In the genomic region with DNA sequence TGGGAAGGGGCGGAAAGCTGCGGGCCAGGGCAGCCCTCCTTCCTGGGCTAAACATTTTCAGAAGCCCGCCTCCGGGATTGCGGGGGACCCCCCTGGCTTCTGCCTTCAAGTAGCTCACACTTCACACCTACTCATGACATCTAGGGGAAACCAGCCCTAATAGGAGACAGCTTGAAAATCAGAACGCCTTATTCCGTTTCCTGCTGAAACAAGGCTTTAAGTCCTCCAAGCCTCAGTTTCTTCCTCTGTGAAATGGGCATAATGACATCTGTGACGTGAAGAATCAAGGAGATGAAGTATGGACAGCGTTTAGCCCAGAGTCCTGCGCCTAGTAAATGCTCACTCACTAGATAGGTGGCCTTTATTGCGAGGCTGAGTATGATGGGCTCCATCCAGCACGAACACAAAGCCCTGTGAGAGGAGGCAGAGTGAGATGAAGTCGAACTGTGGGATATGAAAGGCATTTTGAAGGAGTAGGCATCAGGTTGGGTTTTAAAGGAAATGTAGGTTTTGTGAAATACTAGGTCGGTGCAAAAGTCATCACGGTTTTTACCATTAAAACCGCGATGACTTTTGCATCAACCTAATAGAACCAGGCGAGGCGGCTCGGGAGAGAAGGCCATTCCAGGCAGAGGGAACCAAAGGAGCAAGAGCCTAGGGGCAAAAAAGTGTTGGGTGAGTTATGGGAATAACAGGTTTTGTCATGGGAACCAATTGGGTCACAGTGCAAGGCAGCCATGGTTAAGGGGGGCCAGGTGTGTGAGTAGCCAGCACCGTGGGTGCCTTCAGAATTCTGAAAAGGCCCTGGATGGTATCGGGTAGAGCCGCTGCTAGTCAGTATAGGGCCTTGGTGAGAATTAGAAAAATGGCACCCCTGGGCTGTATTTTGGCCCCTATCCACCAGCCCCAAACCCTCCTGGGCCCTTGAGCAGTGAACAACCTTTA, we compare ENCODE assay signal across 8 cellular contexts. TPM values are rescaled to one million over a fixed set of nuclear protein-coding genes. Genes with fewer than 3 reads are reported as not detected.
DNase-seq lines count a peak whose midpoint lies in the region; ATAC-seq and TF ChIP-seq lines count a peak whose summit lies in the region.

No MANE protein-coding gene starts in this region.

- DNase-seq in Calu3 (no peak), LNCaP clone FGC (ENCODE audit: low read depth) (no peak), AG08396 (ENCODE audit: low spot score) (no peak), NCI-H2029 treated with DMSO at 0.1 percent for 48 hours (lab: John Stamatoyannopoulos, UW) (no peak)
- DNase-seq in effector memory CD8-positive, alpha-beta T cell, result no peak
- DNase-seq in stimulated activated CD4-positive, alpha-beta T cell treated with anti-CD3 and anti-CD28 coated beads, Interleukin-4, amount 100 ng/mL, for 24 hours, result no peak
- no peak for DNase-seq in effector CD4-positive, alpha-beta T cell

- H3K4me3 Mint-ChIP-seq in Calu3 (ENCODE audit: low read depth, unreplicated experiment), result peak overlapping the region; percentile 78
- peak overlapping the region; percentile 96 to 98 for H3K4me3 Mint-ChIP-seq in effector memory CD8-positive, alpha-beta T cell

- H3K27ac Mint-ChIP-seq in Calu3 (ENCODE audit: unreplicated experiment), result peak overlapping the region; percentile 94
- H3K27ac Mint-ChIP-seq in effector memory CD8-positive, alpha-beta T cell, result peak overlapping the region; percentile 100

- H3K27me3 ChIP-seq in neutrophil, result no peaks in the 10 kb centered on the region

- H3K9me3 ChIP-seq in neutrophil, result no peaks in the 10 kb centered on the region

- H3K27ac ChIP-seq in neutrophil, result peak overlapping the region; percentile 98

- peaks cover 6% of the 10 kb centered on the region for H3K4me1 Mint-ChIP-seq in Calu3 (ENCODE audit: low read depth, unreplicated experiment)
- H3K4me1 Mint-ChIP-seq in effector memory CD8-positive, alpha-beta T cell (ENCODE audit: low read depth in 2 of 2), result peaks cover 21 to 22% of the 10 kb centered on the region in 2 donors

- no peaks in the 10 kb centered on the region for H3K27me3 Mint-ChIP-seq in Calu3 (ENCODE audit: unreplicated experiment)
- no peaks in the 10 kb centered on the region for H3K27me3 Mint-ChIP-seq in effector memory CD8-positive, alpha-beta T cell

- BruUV-seq in Calu3 (replicated peaks; lab: Mats Ljungman, UMichigan), result no TSS peak

- intact Hi-C loops in Calu3 (cut with micrococcal nuclease; ENCODE audit: unreplicated experiment), result no loop called here

- TF ChIP-seq CTCF in Calu3 (IDR thresholded peaks at IDR 0.05; ENCODE audit: unreplicated experiment) (no peak), LNCaP clone FGC (IDR thresholded peaks at IDR 0.05; ENCODE audit: control insufficient read depth, extremely low read depth, insufficient read depth) (no peak), neutrophil (IDR thresholded peaks at IDR 0.05) (no peak)

- peaks cover 20 to 24% of the 10 kb centered on the region in 2 experiments for H3K4me1 ChIP-seq in neutrophil (ENCODE audit: control insufficient read depth in 1 of 2, insufficient read depth in 1 of 2, low read depth in 1 of 2, low read length in 1 of 2)

- H3K9me3 Mint-ChIP-seq in Calu3 (ENCODE audit: low read depth, unreplicated experiment), result no peaks in the 10 kb centered on the region
- H3K9me3 Mint-ChIP-seq in effector memory CD8-positive, alpha-beta T cell, result peaks cover 0 to 3% of the 10 kb centered on the region in 2 donors

- CTCF ChIA-PET in Calu3 (lab: Charles Lee), result no interaction called here

- no peaks in the 10 kb centered on the region for H3K36me3 ChIP-seq in neutrophil

- H3K4me3 ChIP-seq in LNCaP clone FGC (ENCODE audit: low read depth, low read length) (peak overlapping the region; percentile 99), neutrophil (ENCODE audit: low read depth in 1 of 2, low read length in 1 of 2) (peak overlapping the region; percentile 75 to 86)

- peak; percentile 25 for ATAC-seq in effector memory CD8-positive, alpha-beta T cell (replicated peaks)

- peaks cover 22% of the 10 kb centered on the region for H3K36me3 Mint-ChIP-seq in Calu3 (ENCODE audit: insufficient read depth, unreplicated experiment)
- peaks cover 10% of the 10 kb centered on the region for H3K36me3 Mint-ChIP-seq in effector memory CD8-positive, alpha-beta T cell (ENCODE audit: insufficient read depth)

RNA-seq across cellular contexts. Expression of a gene that starts 1.0 kb away (rescaled TPM):
- 31.7 and 35.9 TPM in 2 replicates for total RNA-seq in Calu3 (2022)

RNA-seq across cellular contexts. Expression of a gene that starts 33.0 kb away (rescaled TPM):
- total RNA-seq in Calu3 (2022), result not detected in 2 replicates
